In the genomic region with DNA sequence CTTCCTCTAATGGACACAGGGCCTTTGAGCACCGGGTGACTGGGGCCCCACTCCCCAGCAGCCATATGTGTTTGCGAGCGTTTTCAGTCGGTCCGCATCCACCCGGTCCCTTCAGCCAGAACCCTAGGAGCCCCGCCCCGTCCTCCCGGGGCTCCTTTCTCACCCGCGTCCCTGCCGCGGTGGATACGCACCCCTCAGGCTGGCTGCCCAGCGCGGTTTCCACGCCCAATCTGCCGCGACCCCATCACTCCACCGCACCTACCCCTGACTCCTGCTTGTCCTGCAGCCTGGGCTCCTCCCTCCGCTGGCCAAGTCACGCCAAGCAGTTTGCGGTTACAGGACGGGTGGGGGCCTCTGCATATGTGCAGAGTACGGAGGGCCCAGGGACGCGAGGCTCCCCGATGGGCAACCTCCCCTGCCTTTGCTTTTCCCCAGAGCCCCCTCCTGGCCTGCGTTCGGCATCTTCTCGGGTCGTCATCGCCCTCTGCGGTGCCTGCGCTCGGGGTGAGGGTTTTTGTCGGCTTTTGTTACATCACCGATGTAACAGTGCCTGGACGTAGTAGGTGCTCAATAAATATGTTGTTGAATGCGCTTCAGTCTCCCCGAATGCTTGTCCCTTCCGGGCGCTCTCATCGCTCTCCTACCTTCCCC, we compare ENCODE assay signal across 8 cellular contexts. TPM values are rescaled to one million over a fixed set of nuclear protein-coding genes. Genes with fewer than 3 reads are reported as not detected.
DNase-seq lines count a peak whose midpoint lies in the region; ATAC-seq and TF ChIP-seq lines count a peak whose summit lies in the region.

No MANE protein-coding gene starts in this region.

- H3K36me3 ChIP-seq in gastrocnemius medialis, result peaks cover 0 to 29% of the 10 kb centered on the region in 2 donors

- TF ChIP-seq CTCF in gastrocnemius medialis (IDR thresholded peaks at IDR 0.05 in 4 of 5, conservative IDR thresholded peaks at IDR 0.05 in 1 of 5), result no peak

- in situ Hi-C loops in gastrocnemius medialis (cut with MboI; ENCODE audit: low sequenced_read_pairs in 4 of 4), result loop anchor here in 3 of 4 donors (5.0 to 25.0 kb wide), 4 partner anchors 85 to 275 kb away; a partner anchor contains a TSS

- H3K4me3 ChIP-seq in gastrocnemius medialis, result peak overlapping the region; percentile 63 to 89 (median 69)

- CTCF ChIA-PET in activated naive CD4-positive, alpha-beta T cell treated with anti-CD3 and anti-CD28 coated beads, Interleukin-2, amount 10 ng/mL, durations not matched to agents 7 days and 5 days (lab: Charles Lee), result interaction anchor here (0.7 to 1.5 kb wide), 8 partner anchors 13 to 149 kb away, joined by 3 to 16 read pairs (median 4); a partner anchor contains a TSS

- peak; percentile 43 for DNase-seq in activated naive CD4-positive, alpha-beta T cell treated with anti-CD3 and anti-CD28 coated beads, Interleukin-2, amount 10 ng/mL, durations not matched to agents 7 days and 5 days
- peak; percentile 53 for DNase-seq in left ventricle myocardium superior
- peak in 1 of 2 donors; percentile 36 for DNase-seq in gastrocnemius medialis
- DNase-seq in NCI-H1105 (lab: John Stamatoyannopoulos, UW), result no peak
- DNase-seq in NCI-H1417 treated with DMSO at 0.1 percent for 48 hours (lab: John Stamatoyannopoulos, UW), result no peak
- no peak for DNase-seq in putamen (ENCODE audit: low spot score)

- peak overlapping the region; percentile 87 for H3K27ac Mint-ChIP-seq in activated naive CD4-positive, alpha-beta T cell treated with anti-CD3 and anti-CD28 coated beads, Interleukin-2, amount 10 ng/mL, durations not matched to agents 7 days and 5 days

- intact Hi-C loops in left ventricle myocardium superior (cut with micrococcal nuclease) (loop anchor here (5.0 kb wide), 1 partner anchor 90 kb away; no protein-coding TSS in a partner anchor), gastrocnemius medialis (cut with DNase I; ENCODE audit: low total_unique reads) (loop anchor here (5.0 to 10.0 kb wide), 5 partner anchors 152 to 660 kb away; a partner anchor contains a TSS)

- ATAC-seq in GM18502 (IDR thresholded peaks at IDR 0.05; ENCODE audit: poor library complexity, unreplicated experiment) (peak; percentile 1), HG03571 (IDR thresholded peaks at IDR 0.05; ENCODE audit: unreplicated experiment) (peak; percentile 9), left ventricle myocardium superior (no peak), gastrocnemius medialis (no peak)

- H3K9me3 Mint-ChIP-seq in activated naive CD4-positive, alpha-beta T cell treated with anti-CD3 and anti-CD28 coated beads, Interleukin-2, amount 10 ng/mL, durations not matched to agents 7 days and 5 days, result no peaks in the 10 kb centered on the region

- no peak for TF ChIP-seq POLR2A in gastrocnemius medialis (IDR thresholded peaks at IDR 0.05)

- H3K36me3 Mint-ChIP-seq in activated naive CD4-positive, alpha-beta T cell treated with anti-CD3 and anti-CD28 coated beads, Interleukin-2, amount 10 ng/mL, durations not matched to agents 7 days and 5 days, result peaks cover 43% of the 10 kb centered on the region

- peak overlapping the region; percentile 82 for H3K4me3 Mint-ChIP-seq in activated naive CD4-positive, alpha-beta T cell treated with anti-CD3 and anti-CD28 coated beads, Interleukin-2, amount 10 ng/mL, durations not matched to agents 7 days and 5 days

- peak overlapping the region; percentile 88 to 96 (median 94) for H3K27ac ChIP-seq in gastrocnemius medialis

- peaks cover 83% of the 10 kb centered on the region for H3K4me1 Mint-ChIP-seq in activated naive CD4-positive, alpha-beta T cell treated with anti-CD3 and anti-CD28 coated beads, Interleukin-2, amount 10 ng/mL, durations not matched to agents 7 days and 5 days

- peaks cover 38% of the 10 kb centered on the region for H3K27me3 Mint-ChIP-seq in activated naive CD4-positive, alpha-beta T cell treated with anti-CD3 and anti-CD28 coated beads, Interleukin-2, amount 10 ng/mL, durations not matched to agents 7 days and 5 days

- peaks cover 74 to 75% of the 10 kb centered on the region in 2 donors for H3K4me1 ChIP-seq in gastrocnemius medialis

- no peaks in the 10 kb centered on the region for H3K27me3 ChIP-seq in gastrocnemius medialis

- no peaks in the 10 kb centered on the region for H3K9me3 ChIP-seq in gastrocnemius medialis

RNA-seq across cellular contexts. Expression of a gene that starts 1.0 kb away (rescaled TPM):
- 42.6 TPM for total RNA-seq in left ventricle myocardium superior
- 10 to 100 TPM in 2 of 4 donors, 1 to 10 TPM in 2; 4.7 to 19.2 (median 11.4) TPM for total RNA-seq in gastrocnemius medialis

RNA-seq across cellular contexts. Expression of a gene that starts 8.9 kb away (rescaled TPM):
- 724 TPM for total RNA-seq in left ventricle myocardium superior
- 100 to 1,000 TPM; 346 to 472 (median 443) TPM for total RNA-seq in gastrocnemius medialis

Comparison
In these comparisons a context has a peak if more than half of its experiments do, and no peak if none do; other contexts are left out.
1. ATAC-seq: peak in GM18502 (single experiment) and HG03571 (single experiment); none in left ventricle myocardium superior (single experiment) and gastrocnemius medialis (0 of 2).
2. DNase-seq: peak in activated naive CD4-positive, alpha-beta T cell treated with anti-CD3 and anti-CD28 coated beads, Interleukin-2, amount 10 ng/mL, durations not matched to agents 7 days and 5 days (single experiment) and left ventricle myocardium superior (single experiment); none in NCI-H1105 (single experiment), NCI-H1417 treated with DMSO at 0.1 percent for 48 hours (single experiment) and putamen (single experiment).